Comparison of ENCODE assay signal across 16 cellular contexts in the genomic region with DNA sequence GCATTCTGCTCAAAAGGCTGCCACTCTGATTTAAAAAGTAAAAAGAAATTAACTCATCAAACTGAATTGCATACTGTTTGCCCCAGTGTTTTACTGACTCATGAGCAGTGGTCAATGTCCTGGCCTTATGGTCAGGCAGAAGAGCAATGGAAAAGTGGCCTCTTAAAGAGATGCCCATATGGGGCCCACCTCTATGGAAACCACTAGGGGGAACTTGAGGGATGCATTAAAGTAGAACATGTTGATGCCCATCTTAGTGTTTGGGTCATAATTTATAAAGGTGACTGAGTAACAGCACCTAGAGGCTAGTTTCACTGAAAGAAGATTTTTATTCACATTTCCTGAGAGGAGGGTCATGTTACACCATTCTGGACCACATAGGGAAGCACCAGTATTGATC.
DNase-seq lines count a peak whose midpoint lies in the region; ATAC-seq and TF ChIP-seq lines count a peak whose summit lies in the region.
"Had no signal": no experiment of that assay in that cellular context is flagged by ENCODE, and none has a peak within 500 bp of the region (broad histone marks: within the 10 kb centered on the region; RNA-seq: fewer than 3 reads in every experiment).

No MANE protein-coding gene starts in this region.

- H2BK120ac ChIP-seq in mesenchymal stem cell (ENCODE audit: low read depth, low read length), result no peak overlapping the region

- no peak overlapping the region for H3K4ac ChIP-seq in mesenchymal stem cell (ENCODE audit: low read depth in 1 of 2, low read length in 2 of 2)

- H3K27me3 Mint-ChIP-seq in HFFc6 (ENCODE audit: insufficient read depth), result peaks cover 7% of the 10 kb centered on the region

- TF ChIP-seq CTCF in HFFc6 (IDR thresholded peaks at IDR 0.05), result peak; percentile 69
- TF ChIP-seq CTCF in body of pancreas (IDR thresholded peaks at IDR 0.05), result peak in 4 of 7 experiments; percentile 5 to 9 (median 6)
- TF ChIP-seq CTCF in PC-9 (conservative IDR thresholded peaks at IDR 0.05), result no peak

- no peaks in the 10 kb centered on the region for H4K20me1 ChIP-seq in PC-9 (ENCODE audit: insufficient read depth)

- H3K79me1 ChIP-seq in mesenchymal stem cell (replicated peaks; ENCODE audit: low read length, poor library complexity, severe bottlenecking), result no peaks in the 10 kb centered on the region

- no peaks in the 10 kb centered on the region for H3K4me1 Mint-ChIP-seq in HFFc6 (ENCODE audit: low read depth)
- H3K4me1 Mint-ChIP-seq: activated T-helper 17 cell treated with anti-CD3 and anti-CD28 coated beads, Interleukin-2, amount 50 U/mL, for 72 hours; brain had no signal

- no peak overlapping the region for H4K8ac ChIP-seq in mesenchymal stem cell (ENCODE audit: low read length)

- no peak overlapping the region for H3K23ac ChIP-seq in mesenchymal stem cell (ENCODE audit: low read length in 2 of 2)

- no peak overlapping the region for H3K9ac ChIP-seq in mesenchymal stem cell (ENCODE audit: low read length)

- no peak overlapping the region for H2BK15ac ChIP-seq in mesenchymal stem cell (ENCODE audit: low read depth, poor library complexity, severe bottlenecking)

- BruUV-seq in PC-9 (replicated peaks; lab: Mats Ljungman, UMichigan), result no TSS peak

- CTCF ChIA-PET in PC-9 (lab: Charles Lee), result no interaction called here

- no peaks in the 10 kb centered on the region for H3K36me3 ChIP-seq in body of pancreas (replicated peaks in 1 of 2; ENCODE audit: insufficient read depth in 1 of 2, low read depth in 2 of 2)
- H3K36me3 ChIP-seq in mesenchymal stem cell (ENCODE audit: control insufficient read depth in 1 of 2, insufficient read depth in 2 of 2, low read depth in 1 of 2, low read length in 2 of 2), result no peaks in the 10 kb centered on the region
- H3K36me3 ChIP-seq in PC-9 (ENCODE audit: low read depth), result no peaks in the 10 kb centered on the region
- H3K36me3 ChIP-seq: ovary, thyroid gland had no signal

- H3K27me3 ChIP-seq in body of pancreas, result no peaks in the 10 kb centered on the region
- no peaks in the 10 kb centered on the region for H3K27me3 ChIP-seq in mesenchymal stem cell (ENCODE audit: control insufficient read depth in 1 of 2, insufficient read depth in 1 of 2, low read length in 2 of 2)
- no peaks in the 10 kb centered on the region for H3K27me3 ChIP-seq in PC-9 (ENCODE audit: insufficient read depth, low read depth)
- H3K27me3 ChIP-seq: ovary, thyroid gland had no signal

- no peak overlapping the region for H3K4me3 ChIP-seq in body of pancreas
- no peak overlapping the region for H3K4me3 ChIP-seq in mesenchymal stem cell (ENCODE audit: insufficient read depth in 1 of 2, low read depth in 1 of 2, low read length in 2 of 2)
- no peak overlapping the region for H3K4me3 ChIP-seq in PC-9
- H3K4me3 ChIP-seq: ovary, thyroid gland had no signal

- H2AFZ ChIP-seq in mesenchymal stem cell (ENCODE audit: low read depth, low read length) (no peak overlapping the region), PC-9 (no peak overlapping the region)

- H3K18ac ChIP-seq in mesenchymal stem cell (ENCODE audit: low read depth in 1 of 2, low read length in 2 of 2), result no peak overlapping the region

- intact Hi-C loops in body of pancreas (cut with DNase I), result no loop called here
- intact Hi-C loops in PC-9 (cut with micrococcal nuclease; ENCODE audit: unreplicated experiment), result no loop called here

- H3K4me3 Mint-ChIP-seq in HFFc6, result no peak overlapping the region
- H3K4me3 Mint-ChIP-seq: activated T-helper 17 cell treated with anti-CD3 and anti-CD28 coated beads, Interleukin-2, amount 50 U/mL, for 72 hours; brain; T-helper 2 cell treated with Interferon-gamma antibody and Interleukin-4, amounts not matched to agents 5 μg/mL and 100 μg/mL, for 36 hours had no signal

- no peak for ATAC-seq in body of pancreas
- ATAC-seq: activated T-helper 17 cell treated with anti-CD3 and anti-CD28 coated beads, Interleukin-2, amount 50 U/mL, for 72 hours had no signal

- DNase-seq in DMS 273 (lab: John Stamatoyannopoulos, UW; ENCODE audit: unreplicated experiment) (peak; percentile 17), DMS 273 treated with DMSO at 0.1 percent for 48 hours (lab: John Stamatoyannopoulos, UW) (no peak), HFFc6 (peak; percentile 28), body of pancreas (no peak), mesenchymal stem cell (peak; percentile 37), Ammon's horn (ENCODE audit: low spot score) (no peak), NK-92 (lab: John Stamatoyannopoulos, UW; ENCODE audit: unreplicated experiment) (no peak), PC-9 (no peak)
- DNase-seq: activated CD4-positive, alpha-beta T cell treated with anti-CD3 and anti-CD28 coated beads, Interleukin-2, amount 50 U/mL, for 4 hours; DMS153; ovary; thyroid gland had no signal

- H3K4me1 ChIP-seq in body of pancreas (no peaks in the 10 kb centered on the region), mesenchymal stem cell (ENCODE audit: control insufficient read depth, insufficient read depth, low read depth, low read length) (no peaks in the 10 kb centered on the region), PC-9 (replicated peaks; ENCODE audit: insufficient read depth) (no peaks in the 10 kb centered on the region)
- H3K4me1 ChIP-seq: thyroid gland had no signal

- no peak overlapping the region for H2AK5ac ChIP-seq in mesenchymal stem cell (ENCODE audit: low read length, severe bottlenecking)

- POLR2A ChIA-PET in PC-9 (lab: Charles Lee; ENCODE audit: unreplicated experiment), result no interaction called here

- H3K9me3 ChIP-seq in body of pancreas (no peaks in the 10 kb centered on the region), mesenchymal stem cell (ENCODE audit: control insufficient read depth, low read length) (peaks cover 24% of the 10 kb centered on the region), PC-9 (ENCODE audit: insufficient read depth, low read depth) (no peaks in the 10 kb centered on the region; the same call in 1 of the 2 replicates)
- H3K9me3 ChIP-seq: thyroid gland had no signal

- H4K91ac ChIP-seq in mesenchymal stem cell (ENCODE audit: low read length), result no peak overlapping the region

- TF ChIP-seq POLR2A in body of pancreas (IDR thresholded peaks at IDR 0.05), result no peak

- peaks cover 5% of the 10 kb centered on the region for H3K9me3 Mint-ChIP-seq in HFFc6

- no peaks in the 10 kb centered on the region for H3K9me2 ChIP-seq in PC-9 (ENCODE audit: insufficient read depth)

- H3K4me2 ChIP-seq in mesenchymal stem cell (ENCODE audit: low read length, poor library complexity, severe bottlenecking) (no peak overlapping the region), PC-9 (no peak overlapping the region)

- H2BK12ac ChIP-seq in mesenchymal stem cell (ENCODE audit: low read length in 2 of 2), result no peak overlapping the region

- no peak overlapping the region for H3K14ac ChIP-seq in mesenchymal stem cell (ENCODE audit: low read length in 2 of 2)

- no peaks in the 10 kb centered on the region for H3K79me2 ChIP-seq in PC-9 (ENCODE audit: low read depth)

- H3K27ac Mint-ChIP-seq in HFFc6, result no peak overlapping the region
- H3K27ac Mint-ChIP-seq: activated T-helper 17 cell treated with anti-CD3 and anti-CD28 coated beads, Interleukin-2, amount 50 U/mL, for 72 hours; T-helper 2 cell treated with Interferon-gamma antibody and Interleukin-4, amounts not matched to agents 5 μg/mL and 100 μg/mL, for 36 hours had no signal

- no peaks in the 10 kb centered on the region for H3K36me3 Mint-ChIP-seq in HFFc6 (ENCODE audit: low read depth)
- H3K36me3 Mint-ChIP-seq: brain had no signal

- H3F3A ChIP-seq in PC-9 (ENCODE audit: insufficient read depth, low read depth), result no peaks in the 10 kb centered on the region

- H3K27ac ChIP-seq in body of pancreas (no peak overlapping the region), mesenchymal stem cell (ENCODE audit: low read length, poor library complexity, severe bottlenecking) (no peak overlapping the region), PC-9 (no peak overlapping the region)
- H3K27ac ChIP-seq: 22Rv1, ovary, thyroid gland had no signal

- no peak overlapping the region for H2BK5ac ChIP-seq in mesenchymal stem cell (ENCODE audit: low read depth, low read length, poor library complexity, severe bottlenecking)

Comparison
In these comparisons a context has a peak if more than half of its experiments do, and no peak if none do; other contexts are left out.
1. DNase-seq: peak in DMS 273 (single experiment), HFFc6 (single experiment) and mesenchymal stem cell (single experiment); none in DMS 273 treated with DMSO at 0.1 percent for 48 hours (single experiment), body of pancreas (0 of 4), Ammon's horn (single experiment), NK-92 (single experiment) and PC-9 (0 of 2).